ENCODE assay signal across 9 cellular contexts in the genomic region with DNA sequence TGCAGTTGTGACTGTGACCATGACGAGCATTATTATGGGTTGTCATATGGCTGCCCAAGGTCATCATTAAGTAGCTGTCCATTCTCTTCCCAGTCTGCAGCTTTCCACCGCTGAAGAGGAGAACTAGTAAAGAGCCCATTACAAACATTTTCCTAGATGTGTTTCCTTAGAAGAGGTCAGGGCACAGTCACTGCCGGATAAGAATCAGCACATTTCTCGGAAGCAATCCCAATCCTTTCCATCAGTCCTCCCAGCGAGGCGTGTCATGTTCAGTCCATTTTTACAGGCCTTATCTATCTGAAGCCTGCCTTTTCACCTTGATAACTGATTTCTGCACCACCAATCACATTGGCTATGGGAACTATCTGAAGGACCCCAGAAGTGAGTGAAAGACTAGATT.
"Had no signal": no experiment of that assay in that cellular context is flagged by ENCODE, and none has a peak within 500 bp of the region (broad histone marks: within the 10 kb centered on the region; RNA-seq: fewer than 3 reads in every experiment).

No MANE protein-coding gene starts in this region.

- H3K27ac ChIP-seq: GM23248 had no signal

- H3K9me3 ChIP-seq: HAP-1 had no signal

- FAIRE-seq: HTR-8/SVneo had no signal

- H2AFZ ChIP-seq: GM23248 had no signal

- DNase-seq: GM23248, GOT3, H7, HFFc6, IMR-90, KBM-7 had no signal

- H3K4me3 ChIP-seq: GM23248, HAP-1 had no signal

- H3K9ac ChIP-seq: GM23248 had no signal

- H3K36me3 ChIP-seq: HAP-1 had no signal

- ATAC-seq: HCT116 had no signal
